In genomic region chr4:125796138-125796537, GRCh38 we compare ENCODE assay signal across 1 cellular context.
TF ChIP-seq lines count a peak whose summit lies in the region.

No MANE protein-coding gene starts in this region.

TF ChIP-seq in GM12878, 131 proteins besides CTCF, POLR2A, EP300 and RAD21 (continued from another document):
- no peak for TF ChIP-seq REST (IDR thresholded peaks at IDR 0.05; ENCODE audit: low read depth, low read length)
- TF ChIP-seq IRF5 (IDR thresholded peaks at IDR 0.05; ENCODE audit: borderline replicate concordance): no peak
- TF ChIP-seq TCF7 (IDR thresholded peaks at IDR 0.05; ENCODE audit: borderline replicate concordance): no peak
- no peak for TF ChIP-seq NFXL1 (IDR thresholded peaks at IDR 0.05; ENCODE audit: borderline replicate concordance)
- no peak for TF ChIP-seq CUX1 (IDR thresholded peaks at IDR 0.05; ENCODE audit: insufficient replicate concordance, low read depth, low read length)
